In the genomic region with DNA sequence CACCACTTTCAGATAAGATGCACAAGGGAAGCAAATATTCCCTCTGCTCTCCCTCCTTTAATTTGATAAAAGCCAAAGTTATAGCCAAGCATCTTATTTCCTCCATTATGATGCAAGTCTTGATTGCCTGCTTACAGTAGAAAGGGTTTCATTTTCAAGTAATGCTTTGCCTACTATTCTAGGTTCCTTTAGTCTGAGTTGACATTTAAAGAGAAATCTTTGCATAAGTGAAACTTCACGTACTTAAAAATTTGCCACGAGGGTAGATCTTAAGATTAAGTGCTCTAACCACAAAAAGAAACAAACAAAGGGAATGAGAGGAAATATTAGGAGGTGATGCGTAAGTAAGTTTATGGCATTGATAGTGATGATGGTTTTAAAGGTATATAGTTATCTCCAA, we compare ENCODE assay signal across 12 cellular contexts.
DNase-seq lines count a peak whose midpoint lies in the region; ATAC-seq and TF ChIP-seq lines count a peak whose summit lies in the region.
"Had no signal": no experiment of that assay in that cellular context is flagged by ENCODE, and none has a peak within 500 bp of the region (broad histone marks: within the 10 kb centered on the region; RNA-seq: fewer than 3 reads in every experiment).

No MANE protein-coding gene starts in this region.

- H3K9me3 ChIP-seq in WERI-Rb-1 (ENCODE audit: severe bottlenecking), result no peaks in the 10 kb centered on the region

- H3K36me3 Mint-ChIP-seq in activated CD4-positive, alpha-beta T cell treated with anti-CD3 and anti-CD28 coated beads, Interleukin-2, amount 10 ng/mL, durations not matched to agents 7 days and 5 days (ENCODE audit: low read depth), result no peaks in the 10 kb centered on the region
- H3K36me3 Mint-ChIP-seq in naive thymus-derived CD8-positive, alpha-beta T cell, result no peaks in the 10 kb centered on the region

- H3K36me3 ChIP-seq in WERI-Rb-1, result no peaks in the 10 kb centered on the region

- H3K4me3 ChIP-seq in WERI-Rb-1 (ENCODE audit: low read depth, low read length), result no peak overlapping the region
- H3K4me3 ChIP-seq: dorsolateral prefrontal cortex had no signal

- H3K4me3 Mint-ChIP-seq in activated CD4-positive, alpha-beta T cell treated with anti-CD3 and anti-CD28 coated beads, Interleukin-2, amount 10 ng/mL, durations not matched to agents 7 days and 5 days, result peak overlapping the region; percentile 28
- H3K4me3 Mint-ChIP-seq in naive thymus-derived CD8-positive, alpha-beta T cell, result peak overlapping the region in 6 of 10 donors; percentile 18 to 54 (median 41)

- H3K27ac ChIP-seq in WERI-Rb-1, result no peak overlapping the region
- H3K27ac ChIP-seq: dorsolateral prefrontal cortex had no signal

- peak overlapping the region; percentile 67 for H3K27ac Mint-ChIP-seq in activated CD4-positive, alpha-beta T cell treated with anti-CD3 and anti-CD28 coated beads, Interleukin-2, amount 10 ng/mL, durations not matched to agents 7 days and 5 days
- H3K27ac Mint-ChIP-seq in naive thymus-derived CD8-positive, alpha-beta T cell, result peak overlapping the region in 2 of 10 donors; percentile 10 to 34

- peaks cover 9% of the 10 kb centered on the region for H3K4me1 Mint-ChIP-seq in activated CD4-positive, alpha-beta T cell treated with anti-CD3 and anti-CD28 coated beads, Interleukin-2, amount 10 ng/mL, durations not matched to agents 7 days and 5 days
- H3K4me1 Mint-ChIP-seq in naive thymus-derived CD8-positive, alpha-beta T cell, result peaks cover 0 to 12% (median 2%) of the 10 kb centered on the region in 4 donors

- no peak for TF ChIP-seq CTCF in WERI-Rb-1 (IDR thresholded peaks at IDR 0.05; ENCODE audit: low read depth, low read length)

- DNase-seq in activated CD4-positive, alpha-beta T cell treated with anti-CD3 and anti-CD28 coated beads, Interleukin-2, amount 10 ng/mL, durations not matched to agents 7 days and 5 days, result no peak
- DNase-seq in activated CD4-positive, alpha-beta T cell treated with anti-CD3 and anti-CD28 coated beads, Interleukin-2, amount 50 U/mL, for 48 hours, result no peak
- no peak for DNase-seq in naive thymus-derived CD8-positive, alpha-beta T cell
- DNase-seq in NCI-H748 (lab: John Stamatoyannopoulos, UW; ENCODE audit: unreplicated experiment) (no peak), WERI-Rb-1 (no peak), DMS79 treated with DMSO at 0.1 percent for 48 hours (lab: John Stamatoyannopoulos, UW) (no peak)
- DNase-seq: ACHN, dorsolateral prefrontal cortex, right cardiac atrium, Right ventricle myocardium superior had no signal

- peak; percentile 91 for ATAC-seq in HG02623 (IDR thresholded peaks at IDR 0.05; ENCODE audit: unreplicated experiment)
- peak; percentile 87 for ATAC-seq in HG03565 (IDR thresholded peaks at IDR 0.05; ENCODE audit: unreplicated experiment)
- no peak for ATAC-seq in naive thymus-derived CD8-positive, alpha-beta T cell
- ATAC-seq: right cardiac atrium had no signal

- no peaks in the 10 kb centered on the region for H3K27me3 ChIP-seq in WERI-Rb-1 (ENCODE audit: insufficient read depth, low read depth, severe bottlenecking)
- H3K27me3 ChIP-seq: dorsolateral prefrontal cortex had no signal

- H3K9me3 Mint-ChIP-seq in activated CD4-positive, alpha-beta T cell treated with anti-CD3 and anti-CD28 coated beads, Interleukin-2, amount 10 ng/mL, durations not matched to agents 7 days and 5 days, result no peaks in the 10 kb centered on the region
- H3K9me3 Mint-ChIP-seq in naive thymus-derived CD8-positive, alpha-beta T cell, result no peaks in the 10 kb centered on the region

- H3K27me3 Mint-ChIP-seq in activated CD4-positive, alpha-beta T cell treated with anti-CD3 and anti-CD28 coated beads, Interleukin-2, amount 10 ng/mL, durations not matched to agents 7 days and 5 days, result no peaks in the 10 kb centered on the region
- peaks cover 0 to 4% (median 0%) of the 10 kb centered on the region in 5 donors for H3K27me3 Mint-ChIP-seq in naive thymus-derived CD8-positive, alpha-beta T cell

- CTCF ChIA-PET in activated CD4-positive, alpha-beta T cell treated with anti-CD3 and anti-CD28 coated beads, Interleukin-2, amount 10 ng/mL, durations not matched to agents 7 days and 5 days (lab: Charles Lee), result no interaction called here

- POLR2A ChIA-PET in activated CD4-positive, alpha-beta T cell treated with anti-CD3 and anti-CD28 coated beads, Interleukin-2, amount 10 ng/mL, durations not matched to agents 7 days and 5 days (lab: Charles Lee), result no interaction called here
- POLR2A ChIA-PET in naive thymus-derived CD8-positive, alpha-beta T cell (lab: Charles Lee), result no interaction called here

Comparison
In these comparisons a context has a peak if more than half of its experiments do, and no peak if none do; other contexts are left out.
1. ATAC-seq: peak in HG02623 (single experiment) and HG03565 (single experiment); none in naive thymus-derived CD8-positive, alpha-beta T cell (0 of 2).